ENCODE assay signal across 1 cellular context in the genomic region with DNA sequence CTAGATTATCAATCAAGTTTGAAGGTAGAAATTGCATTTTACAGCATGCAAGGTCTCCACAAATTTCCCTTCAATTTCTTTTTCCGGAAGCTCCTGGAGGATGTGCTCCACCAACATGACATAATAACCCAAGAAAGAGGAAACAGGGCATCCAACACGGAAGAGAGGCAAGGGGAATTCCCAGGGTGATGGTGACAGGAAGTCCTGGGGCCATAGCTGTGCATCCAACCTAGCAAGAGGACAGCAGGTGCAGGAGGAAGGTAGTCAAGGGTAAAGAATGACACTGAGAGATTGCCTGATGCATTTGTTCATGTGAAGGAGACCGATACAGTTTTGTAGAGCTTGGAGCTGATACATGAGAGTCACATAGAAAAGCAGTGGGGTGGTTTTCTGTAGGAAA.
TF ChIP-seq lines count a peak whose summit lies in the region.

No MANE protein-coding gene starts in this region.

TF ChIP-seq in GM12878, 131 proteins besides CTCF, POLR2A, EP300 and RAD21 (continued from another document and continues in another):
- TF ChIP-seq SMC3 (IDR thresholded peaks at IDR 0.05; ENCODE audit: borderline replicate concordance, low read length) (no peak), MTA2 (IDR thresholded peaks at IDR 0.05; ENCODE audit: low read depth) (no peak), RUNX3 (IDR thresholded peaks at IDR 0.05; ENCODE audit: low read length) (peak; percentile 87), ATF3 (IDR thresholded peaks at IDR 0.05; ENCODE audit: borderline replicate concordance, extremely low read depth, low read depth, low read length) (no peak), DPF2 (IDR thresholded peaks at IDR 0.05) (no peak), TAF1 (IDR thresholded peaks at IDR 0.05; ENCODE audit: borderline replicate concordance, low read depth, low read length) (no peak), JUNB (IDR thresholded peaks at IDR 0.05) (peak; percentile 57; the same call in 1 of the 2 replicates), NRF1 (conservative IDR thresholded peaks at IDR 0.05; ENCODE audit: low read depth, low read length) (no peak), ZSCAN29 (IDR thresholded peaks at IDR 0.05) (no peak), POLR2AphosphoS5 (IDR thresholded peaks at IDR 0.05; ENCODE audit: low read length) (no peak), PAX8 (IDR thresholded peaks at IDR 0.05) (no peak), RELB (IDR thresholded peaks at IDR 0.05; ENCODE audit: low read depth) (peak; percentile 41; the same call in 1 of the 2 replicates), PAX5 (IDR thresholded peaks at IDR 0.05; ENCODE audit: borderline replicate concordance, low read depth, low read length) (peak; percentile 85), PRDM15 (CRISPR knock-in tag; IDR thresholded peaks at IDR 0.05) (no peak), KAT2A (conservative IDR thresholded peaks at IDR 0.05; ENCODE audit: control insufficient read depth, low read depth, low read length) (no peak), ATF2 (IDR thresholded peaks at IDR 0.05; ENCODE audit: low read length) (peak; percentile 92), ZNF274 (IDR thresholded peaks at IDR 0.05; ENCODE audit: insufficient read depth, insufficient read length) (no peak), FOXK2 (IDR thresholded peaks at IDR 0.05) (no peak), E2F8 (IDR thresholded peaks at IDR 0.05; ENCODE audit: low read depth, partially characterized antibody) (no peak), RBBP5 (conservative IDR thresholded peaks at IDR 0.05) (no peak), CHD4 (IDR thresholded peaks at IDR 0.05) (no peak), NFYA (IDR thresholded peaks at IDR 0.05; ENCODE audit: borderline replicate concordance, low read depth, low read length) (no peak), NFIC (IDR thresholded peaks at IDR 0.05; ENCODE audit: low read depth, low read length) (peak; percentile 89), TCF3 (IDR thresholded peaks at IDR 0.05; ENCODE audit: borderline replicate concordance, insufficient read depth, low read depth, low read length) (peak; percentile 93; the same call in 1 of the 2 replicates), TBL1XR1 (IDR thresholded peaks at IDR 0.05; ENCODE audit: low read depth, low read length) (peak; percentile 42; the same call in 1 of the 2 replicates), HCFC1 (IDR thresholded peaks at IDR 0.05; ENCODE audit: low read length) (no peak), MTA3 (IDR thresholded peaks at IDR 0.05; ENCODE audit: borderline replicate concordance, low read length) (0 out of 2 replicates have a peak, but pooled peaks have one; percentile 62), JUND (IDR thresholded peaks at IDR 0.05; ENCODE audit: low read depth, low read length) (no peak), PML (IDR thresholded peaks at IDR 0.05; ENCODE audit: low read length) (peak; percentile 75), USF2 (IDR thresholded peaks at IDR 0.05; ENCODE audit: borderline replicate concordance, low read depth, low read length) (no peak), NBN (IDR thresholded peaks at IDR 0.05) (no peak), ETV6 (conservative IDR thresholded peaks at IDR 0.05 in 1 of 2, IDR thresholded peaks at IDR 0.05 in 1 of 2; ENCODE audit: borderline replicate concordance in 1 of 2, low read depth in 1 of 2) (peak in 1 of 2 experiments; percentile 100; a peak in 2 of 4 replicates)
- TF ChIP-seq, protein P1, sequence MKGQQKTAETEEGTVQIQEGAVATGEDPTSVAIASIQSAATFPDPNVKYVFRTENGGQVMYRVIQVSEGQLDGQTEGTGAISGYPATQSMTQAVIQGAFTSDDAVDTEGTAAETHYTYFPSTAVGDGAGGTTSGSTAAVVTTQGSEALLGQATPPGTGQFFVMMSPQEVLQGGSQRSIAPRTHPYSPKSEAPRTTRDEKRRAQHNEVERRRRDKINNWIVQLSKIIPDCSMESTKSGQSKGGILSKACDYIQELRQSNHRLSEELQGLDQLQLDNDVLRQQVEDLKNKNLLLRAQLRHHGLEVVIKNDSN (IDR thresholded peaks at IDR 0.05; ENCODE audit: borderline replicate concordance, extremely low read length, insufficient read depth, low read depth, low read length): no peak
- TF ChIP-seq, protein P2, sequence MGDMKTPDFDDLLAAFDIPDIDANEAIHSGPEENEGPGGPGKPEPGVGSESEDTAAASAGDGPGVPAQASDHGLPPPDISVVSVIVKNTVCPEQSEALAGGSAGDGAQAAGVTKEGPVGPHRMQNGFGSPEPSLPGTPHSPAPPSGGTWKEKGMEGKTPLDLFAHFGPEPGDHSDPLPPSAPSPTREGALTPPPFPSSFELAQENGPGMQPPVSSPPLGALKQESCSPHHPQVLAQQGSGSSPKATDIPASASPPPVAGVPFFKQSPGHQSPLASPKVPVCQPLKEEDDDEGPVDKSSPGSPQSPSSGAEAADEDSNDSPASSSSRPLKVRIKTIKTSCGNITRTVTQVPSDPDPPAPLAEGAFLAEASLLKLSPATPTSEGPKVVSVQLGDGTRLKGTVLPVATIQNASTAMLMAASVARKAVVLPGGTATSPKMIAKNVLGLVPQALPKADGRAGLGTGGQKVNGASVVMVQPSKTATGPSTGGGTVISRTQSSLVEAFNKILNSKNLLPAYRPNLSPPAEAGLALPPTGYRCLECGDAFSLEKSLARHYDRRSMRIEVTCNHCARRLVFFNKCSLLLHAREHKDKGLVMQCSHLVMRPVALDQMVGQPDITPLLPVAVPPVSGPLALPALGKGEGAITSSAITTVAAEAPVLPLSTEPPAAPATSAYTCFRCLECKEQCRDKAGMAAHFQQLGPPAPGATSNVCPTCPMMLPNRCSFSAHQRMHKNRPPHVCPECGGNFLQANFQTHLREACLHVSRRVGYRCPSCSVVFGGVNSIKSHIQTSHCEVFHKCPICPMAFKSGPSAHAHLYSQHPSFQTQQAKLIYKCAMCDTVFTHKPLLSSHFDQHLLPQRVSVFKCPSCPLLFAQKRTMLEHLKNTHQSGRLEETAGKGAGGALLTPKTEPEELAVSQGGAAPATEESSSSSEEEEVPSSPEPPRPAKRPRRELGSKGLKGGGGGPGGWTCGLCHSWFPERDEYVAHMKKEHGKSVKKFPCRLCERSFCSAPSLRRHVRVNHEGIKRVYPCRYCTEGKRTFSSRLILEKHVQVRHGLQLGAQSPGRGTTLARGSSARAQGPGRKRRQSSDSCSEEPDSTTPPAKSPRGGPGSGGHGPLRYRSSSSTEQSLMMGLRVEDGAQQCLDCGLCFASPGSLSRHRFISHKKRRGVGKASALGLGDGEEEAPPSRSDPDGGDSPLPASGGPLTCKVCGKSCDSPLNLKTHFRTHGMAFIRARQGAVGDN (IDR thresholded peaks at IDR 0.05): no peak
- TF ChIP-seq, protein P3, sequence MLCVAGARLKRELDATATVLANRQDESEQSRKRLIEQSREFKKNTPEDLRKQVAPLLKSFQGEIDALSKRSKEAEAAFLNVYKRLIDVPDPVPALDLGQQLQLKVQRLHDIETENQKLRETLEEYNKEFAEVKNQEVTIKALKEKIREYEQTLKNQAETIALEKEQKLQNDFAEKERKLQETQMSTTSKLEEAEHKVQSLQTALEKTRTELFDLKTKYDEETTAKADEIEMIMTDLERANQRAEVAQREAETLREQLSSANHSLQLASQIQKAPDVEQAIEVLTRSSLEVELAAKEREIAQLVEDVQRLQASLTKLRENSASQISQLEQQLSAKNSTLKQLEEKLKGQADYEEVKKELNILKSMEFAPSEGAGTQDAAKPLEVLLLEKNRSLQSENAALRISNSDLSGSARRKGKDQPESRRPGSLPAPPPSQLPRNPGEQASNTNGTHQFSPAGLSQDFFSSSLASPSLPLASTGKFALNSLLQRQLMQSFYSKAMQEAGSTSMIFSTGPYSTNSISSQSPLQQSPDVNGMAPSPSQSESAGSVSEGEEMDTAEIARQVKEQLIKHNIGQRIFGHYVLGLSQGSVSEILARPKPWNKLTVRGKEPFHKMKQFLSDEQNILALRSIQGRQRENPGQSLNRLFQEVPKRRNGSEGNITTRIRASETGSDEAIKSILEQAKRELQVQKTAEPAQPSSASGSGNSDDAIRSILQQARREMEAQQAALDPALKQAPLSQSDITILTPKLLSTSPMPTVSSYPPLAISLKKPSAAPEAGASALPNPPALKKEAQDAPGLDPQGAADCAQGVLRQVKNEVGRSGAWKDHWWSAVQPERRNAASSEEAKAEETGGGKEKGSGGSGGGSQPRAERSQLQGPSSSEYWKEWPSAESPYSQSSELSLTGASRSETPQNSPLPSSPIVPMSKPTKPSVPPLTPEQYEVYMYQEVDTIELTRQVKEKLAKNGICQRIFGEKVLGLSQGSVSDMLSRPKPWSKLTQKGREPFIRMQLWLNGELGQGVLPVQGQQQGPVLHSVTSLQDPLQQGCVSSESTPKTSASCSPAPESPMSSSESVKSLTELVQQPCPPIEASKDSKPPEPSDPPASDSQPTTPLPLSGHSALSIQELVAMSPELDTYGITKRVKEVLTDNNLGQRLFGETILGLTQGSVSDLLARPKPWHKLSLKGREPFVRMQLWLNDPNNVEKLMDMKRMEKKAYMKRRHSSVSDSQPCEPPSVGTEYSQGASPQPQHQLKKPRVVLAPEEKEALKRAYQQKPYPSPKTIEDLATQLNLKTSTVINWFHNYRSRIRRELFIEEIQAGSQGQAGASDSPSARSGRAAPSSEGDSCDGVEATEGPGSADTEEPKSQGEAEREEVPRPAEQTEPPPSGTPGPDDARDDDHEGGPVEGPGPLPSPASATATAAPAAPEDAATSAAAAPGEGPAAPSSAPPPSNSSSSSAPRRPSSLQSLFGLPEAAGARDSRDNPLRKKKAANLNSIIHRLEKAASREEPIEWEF (IDR thresholded peaks at IDR 0.05; ENCODE audit: insufficient replicate concordance, low read depth, low read length): peak; percentile 26
